8 cellular contexts compared by ENCODE assay signal in genomic region chr4:112230879-112231778, GRCh38. TPM values are rescaled to one million over a fixed set of nuclear protein-coding genes. Genes with fewer than 3 reads are reported as not detected.
DNase-seq lines count a peak whose midpoint lies in the region; ATAC-seq, FAIRE-seq and TF ChIP-seq lines count a peak whose summit lies in the region.

No MANE protein-coding gene starts in this region.

- DNase-seq in NCI-H774 (lab: John Stamatoyannopoulos, UW), result peak; percentile 82
- DNase-seq in activated CD4-positive, alpha-beta T cell treated with anti-CD3 and anti-CD28 coated beads, Interleukin-2, amount 50 U/mL, for 48 hours, result peak; percentile 98
- peak; percentile 93 to 98 for DNase-seq in dermis microvascular lymphatic vessel endothelial cell (ENCODE audit: low read depth in 2 of 2)
- peak; percentile 98 for DNase-seq in HepG2 (ENCODE audit: low spot score)
- DNase-seq in stimulated activated CD4-positive, alpha-beta T cell treated with anti-CD3 and anti-CD28 coated beads, Interleukin-2, amount 100 ng/mL, for 48 hours, result peak; percentile 92 to 96

- TF ChIP-seq CTCF in HepG2 (CRISPR knock-in tag; IDR thresholded peaks at IDR 0.05), result no peak

- H3K4me3 ChIP-seq in BLaER1 treated with 17β-estradiol and CSF1 and Interleukin-3, amounts not matched to agents 10 nM and 100 nM, result peak overlapping the region; percentile 75 to 93 (median 80)
- peak overlapping the region; percentile 86 to 99 (median 96) for H3K4me3 ChIP-seq in HepG2 (replicated peaks in 1 of 3; ENCODE audit: insufficient read depth in 1 of 3, low read depth in 2 of 3, low read length in 3 of 3)

- H3K4me2 ChIP-seq in BLaER1 treated with 17β-estradiol and CSF1 and Interleukin-3, amounts not matched to agents 10 nM and 100 nM, result peak overlapping the region; percentile 82 to 95 (median 91)
- H3K4me2 ChIP-seq in HepG2 (ENCODE audit: low read depth, low read length), result peak overlapping the region; percentile 92

- H3K4me1 ChIP-seq in BLaER1 treated with 17β-estradiol and CSF1 and Interleukin-3, amounts not matched to agents 10 nM and 100 nM, result peaks cover 19 to 46% (median 37%) of the 10 kb centered on the region in 10 experiments
- H3K4me1 ChIP-seq in HepG2 (ENCODE audit: insufficient read depth, low read length), result peaks cover 41% of the 10 kb centered on the region

- intact Hi-C loops in HepG2 (cut with micrococcal nuclease; ENCODE audit: unreplicated experiment), result loop anchor here (1.0 kb wide), 1 partner anchor 23 kb away; no protein-coding TSS in a partner anchor

- H4K20me1 ChIP-seq in BLaER1 treated with 17β-estradiol and CSF1 and Interleukin-3, amounts not matched to agents 10 nM and 100 nM, result peaks cover 0 to 39% (median 20%) of the 10 kb centered on the region in 11 experiments; a peak in 16 of 22 replicates
- H4K20me1 ChIP-seq in HepG2 (ENCODE audit: insufficient read depth, low read length), result peaks cover 23% of the 10 kb centered on the region

- H3K9me3 ChIP-seq in BLaER1 treated with 17β-estradiol and CSF1 and Interleukin-3, amounts not matched to agents 10 nM and 100 nM (replicated peaks in 1 of 11), result no peaks in the 10 kb centered on the region
- H3K9me3 ChIP-seq in HepG2 (ENCODE audit: low read length), result no peaks in the 10 kb centered on the region

- ATAC-seq in GM19438 (IDR thresholded peaks at IDR 0.05; ENCODE audit: low read depth, unreplicated experiment) (peak; percentile 83), HG03571 (IDR thresholded peaks at IDR 0.05; ENCODE audit: unreplicated experiment) (peak; percentile 88), HepG2 (peak; percentile 82)

- BruUV-seq in HepG2 (replicated peaks; lab: Mats Ljungman, UMichigan), result TSS peak; percentile 82

- no peaks in the 10 kb centered on the region for H3K27me3 ChIP-seq in BLaER1 treated with 17β-estradiol and CSF1 and Interleukin-3, amounts not matched to agents 10 nM and 100 nM
- H3K27me3 ChIP-seq in HepG2 (ENCODE audit: control insufficient read depth in 1 of 2, insufficient read depth in 2 of 2, low read length in 2 of 2), result no peaks in the 10 kb centered on the region; a peak in 1 of 5 replicates

- peak; percentile 88 for FAIRE-seq in HepG2 (lab: Jason Lieb, UNC)

- H3K36me3 ChIP-seq in BLaER1 treated with 17β-estradiol and CSF1 and Interleukin-3, amounts not matched to agents 10 nM and 100 nM, result no peaks in the 10 kb centered on the region
- H3K36me3 ChIP-seq in HepG2 (replicated peaks in 1 of 2; ENCODE audit: control insufficient read depth in 1 of 2, insufficient read depth in 2 of 2, low read length in 2 of 2), result no peaks in the 10 kb centered on the region

- peak overlapping the region; percentile 86 to 98 (median 93) for H3K9ac ChIP-seq in BLaER1 treated with 17β-estradiol and CSF1 and Interleukin-3, amounts not matched to agents 10 nM and 100 nM
- peak overlapping the region; percentile 100 for H3K9ac ChIP-seq in HepG2 (ENCODE audit: insufficient read depth, low read depth, low read length)

- POLR2A ChIA-PET in HepG2 (lab: Yijun Ruan, JAX), result interaction anchor here (1.0 to 3.0 kb wide), 18 partner anchors 9 to 131 kb away, joined by 3 to 25 read pairs (median 6); partner anchors contain the start of gene ALPK1

- WGBS in HepG2 (ENCODE audit: low lambda C conversion rate), result under 1% methylated on average over 43 of the region's 52 CpGs

- in situ Hi-C loops in HepG2 (cut with HindIII; ENCODE audit: extremely low pct_ligation_motif_present, low pct_unique_long_range_greater_than_20kb), result loop anchor here (5.0 kb wide), 1 partner anchor 129 kb away; no protein-coding TSS in a partner anchor

- H2AFZ ChIP-seq in HepG2 (ENCODE audit: low read length), result peak overlapping the region; percentile 32

- TF ChIP-seq EP300 in HepG2 (IDR thresholded peaks at IDR 0.05; ENCODE audit: low read depth in 2 of 2, low read length in 2 of 2), result peak; percentile 39 to 69; a peak in 3 of 4 replicates
- peak; percentile 81 for TF ChIP-seq EP300 in HepG2 (CRISPR knock-in tag; IDR thresholded peaks at IDR 0.05; ENCODE audit: borderline replicate concordance)

- H3K79me2 ChIP-seq in HepG2 (ENCODE audit: insufficient read depth, low read length), result peaks cover 43% of the 10 kb centered on the region

- H3K27ac ChIP-seq in BLaER1 treated with 17β-estradiol and CSF1 and Interleukin-3, amounts not matched to agents 10 nM and 100 nM, result peak overlapping the region; percentile 79 to 98 (median 93)
- peak overlapping the region; percentile 100 for H3K27ac ChIP-seq in HepG2 (ENCODE audit: extremely low read length, insufficient read depth, low read length)

- CTCF ChIA-PET in HepG2 (lab: Yijun Ruan, JAX; ENCODE audit: low intra/inter-chr PET ratio, low total read pairs), result no interaction called here

- TF ChIP-seq RAD21 in HepG2 (CRISPR knock-in tag; IDR thresholded peaks at IDR 0.05), result 0 out of 2 replicates have a peak, but pooled peaks have one; percentile 12

- TF ChIP-seq POLR2A in HepG2 (IDR thresholded peaks at IDR 0.05; ENCODE audit: insufficient read depth in 1 of 2, low read depth in 2 of 2, low read length in 2 of 2), result no peak

TF ChIP-seq in HepG2, 621 proteins besides CTCF, POLR2A, EP300 and RAD21 (continues in another document):
- no peak for TF ChIP-seq RBM22 (optimal IDR thresholded peaks at IDR 0.05; ENCODE audit: low read length)
- peak; percentile 1; the same call in 1 of the 2 replicates for TF ChIP-seq SIN3A (IDR thresholded peaks at IDR 0.05; ENCODE audit: borderline replicate concordance, low read depth, low read length)
- peak; percentile 54 for TF ChIP-seq POLR2AphosphoS5 (IDR thresholded peaks at IDR 0.05; ENCODE audit: low read depth, low read length)
- TF ChIP-seq ZNF414 (CRISPR knock-in tag; IDR thresholded peaks at IDR 0.05), result peak; percentile 24; the same call in 1 of the 2 replicates
- no peak for TF ChIP-seq HES4 (CRISPR knock-in tag; IDR thresholded peaks at IDR 0.05; ENCODE audit: borderline replicate concordance)
- TF ChIP-seq ZMYM2 (CRISPR knock-in tag; IDR thresholded peaks at IDR 0.05), result peak; percentile 76

RNA-seq across cellular contexts. Expression of gene AP1AR, which starts 0.5 kb away (rescaled TPM):
- total RNA-seq in dermis microvascular lymphatic vessel endothelial cell (25.7 and 27.6 TPM in 2 replicates), HepG2 (2016; rRNA removed; fragmentation: Illumina TruSeq; extraction: Trizol) (39.9 and 43.5 TPM in 2 replicates)
- 9.9 and 12.4 TPM in 2 replicates for total RNA-seq in HepG2 (2016; cell fraction: cytosol; rRNA removed; fragmentation: Illumina TruSeq; extraction: Trizol; ENCODE audit: low read depth)
- 37.3 and 48.0 TPM in 2 replicates for total RNA-seq in HepG2 (2016; cell fraction: insoluble cytoplasmic fraction; rRNA removed; fragmentation: Illumina TruSeq; extraction: Trizol)
- 32.1 and 34.9 TPM in 2 replicates for total RNA-seq in HepG2 (2016; cell fraction: membrane; rRNA removed; fragmentation: Illumina TruSeq; extraction: Trizol)
- total RNA-seq in HepG2 (2016; cell fraction: nucleus; rRNA removed; fragmentation: Illumina TruSeq; extraction: Trizol), result 36.3 and 37.1 TPM in 2 replicates
- polyA plus RNA-seq in HepG2 (2011; rRNA removed), result 18.7 and 24.9 TPM in 2 replicates
- polyA plus RNA-seq in HepG2 (2011; cell fraction: cytosol; rRNA removed), result 9.4 and 12.4 TPM in 2 replicates
- 16.5 and 18.1 TPM in 2 replicates for polyA plus RNA-seq in HepG2 (2011; cell fraction: nucleus; rRNA removed)
- 34.5 and 45.9 TPM in 2 replicates for polyA plus RNA-seq in HepG2 (2012)
- polyA plus RNA-seq in HepG2 (2016; cell fraction: cytosol; fragmentation: Illumina TruSeq; extraction: Trizol; ENCODE audit: low read depth), result 5.6 and 9.0 TPM in 2 replicates
- 42.9 and 47.4 TPM in 2 replicates for polyA plus RNA-seq in HepG2 (2016; cell fraction: insoluble cytoplasmic fraction; fragmentation: Illumina TruSeq; extraction: Trizol; ENCODE audit: low read depth)
- 18.8 and 22.4 TPM in 2 replicates for polyA plus RNA-seq in HepG2 (2016; cell fraction: membrane; fragmentation: Illumina TruSeq; extraction: Trizol; ENCODE audit: low read depth)
- 47.3 and 50.7 TPM in 2 replicates for polyA plus RNA-seq in HepG2 (2016; cell fraction: nucleus; fragmentation: Illumina TruSeq; extraction: Trizol; ENCODE audit: insufficient read depth, low read depth)
- polyA minus RNA-seq in HepG2 (2011; rRNA and poly(A)+ RNA removed; ENCODE audit: low replicate concordance), result 2.5 and 22.2 TPM in 2 replicates
- polyA minus RNA-seq in HepG2 (2011; cell fraction: cytosol; rRNA and poly(A)+ RNA removed), result 30.6 and 31.0 TPM in 2 replicates
- 47.1 and 50.7 TPM in 2 replicates for polyA minus RNA-seq in HepG2 (2011; cell fraction: nucleus; rRNA and poly(A)+ RNA removed)

RNA-seq across cellular contexts. Expression of gene TIFA, which starts 54.6 kb away (rescaled TPM):
- total RNA-seq in dermis microvascular lymphatic vessel endothelial cell, result 11.9 and 12.5 TPM in 2 replicates
- total RNA-seq in HepG2 (2016; rRNA removed; fragmentation: Illumina TruSeq; extraction: Trizol), result 8.5 and 13.7 TPM in 2 replicates
- total RNA-seq in HepG2 (2016; cell fraction: cytosol; rRNA removed; fragmentation: Illumina TruSeq; extraction: Trizol; ENCODE audit: low read depth), result 1.8 and 2.6 TPM in 2 replicates
- 9.1 and 14.5 TPM in 2 replicates for total RNA-seq in HepG2 (2016; cell fraction: insoluble cytoplasmic fraction; rRNA removed; fragmentation: Illumina TruSeq; extraction: Trizol)
- 7.0 and 9.0 TPM in 2 replicates for total RNA-seq in HepG2 (2016; cell fraction: membrane; rRNA removed; fragmentation: Illumina TruSeq; extraction: Trizol)
- 5.7 and 5.9 TPM in 2 replicates for total RNA-seq in HepG2 (2016; cell fraction: nucleus; rRNA removed; fragmentation: Illumina TruSeq; extraction: Trizol)
- polyA plus RNA-seq in HepG2 (2011; rRNA removed), result 2.6 and 2.9 TPM in 2 replicates
- polyA plus RNA-seq in HepG2 (2011; cell fraction: cytosol; rRNA removed), result 1.5 and 1.7 TPM in 2 replicates
- 0.35 and 0.57 TPM in 2 replicates for polyA plus RNA-seq in HepG2 (2011; cell fraction: nucleus; rRNA removed)
- polyA plus RNA-seq in HepG2 (2012), result 3.3 and 6.0 TPM in 2 replicates
- polyA plus RNA-seq in HepG2 (2016; cell fraction: cytosol; fragmentation: Illumina TruSeq; extraction: Trizol; ENCODE audit: low read depth), result 1.5 and 1.7 TPM in 2 replicates
- 11.1 and 15.7 TPM in 2 replicates for polyA plus RNA-seq in HepG2 (2016; cell fraction: insoluble cytoplasmic fraction; fragmentation: Illumina TruSeq; extraction: Trizol; ENCODE audit: low read depth)
- 2.8 and 3.1 TPM in 2 replicates for polyA plus RNA-seq in HepG2 (2016; cell fraction: membrane; fragmentation: Illumina TruSeq; extraction: Trizol; ENCODE audit: low read depth)
- polyA plus RNA-seq in HepG2 (2016; cell fraction: nucleus; fragmentation: Illumina TruSeq; extraction: Trizol; ENCODE audit: insufficient read depth, low read depth), result 4.0 and 7.8 TPM in 2 replicates
- 2.2 and 3.3 TPM in 2 replicates for polyA minus RNA-seq in HepG2 (2011; rRNA and poly(A)+ RNA removed; ENCODE audit: low replicate concordance)
- 2.3 and 2.6 TPM in 2 replicates for polyA minus RNA-seq in HepG2 (2011; cell fraction: cytosol; rRNA and poly(A)+ RNA removed)
- 2.1 and 4.0 TPM in 2 replicates for polyA minus RNA-seq in HepG2 (2011; cell fraction: nucleus; rRNA and poly(A)+ RNA removed)

Comparison
In these comparisons a context has a peak if more than half of its experiments do, and no peak if none do; other contexts are left out.
1. Peak in every context shown above with its lines: DNase-seq, ATAC-seq, H3K4me3 ChIP-seq and H3K27ac ChIP-seq.